In the genomic region with DNA sequence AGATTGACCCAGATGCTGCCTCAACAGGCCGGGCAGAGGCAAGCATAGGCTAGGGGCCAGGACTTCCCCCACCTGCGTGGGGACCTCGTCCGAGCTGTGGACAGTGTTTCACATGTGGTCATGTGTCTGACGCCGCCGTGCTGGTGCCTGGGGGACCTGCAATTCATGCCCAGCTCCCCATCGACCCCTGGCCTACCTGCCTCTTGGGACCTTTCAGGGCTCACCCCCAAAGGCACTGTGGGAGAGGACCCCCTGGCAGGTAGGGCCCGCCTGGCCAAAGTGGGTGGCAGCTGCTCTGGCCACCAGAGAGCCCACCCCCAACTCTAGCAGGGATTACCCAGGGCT, we compare ENCODE assay signal across 1 cellular context.
TF ChIP-seq lines count a peak whose summit lies in the region.

No MANE protein-coding gene starts in this region.

TF ChIP-seq in SK-N-SH treated with all-trans-retinoic acid at 6 μM for 48 hours, 23 proteins besides CTCF, POLR2A, EP300 and RAD21 (continued from another document):
- TF ChIP-seq, protein P1, sequence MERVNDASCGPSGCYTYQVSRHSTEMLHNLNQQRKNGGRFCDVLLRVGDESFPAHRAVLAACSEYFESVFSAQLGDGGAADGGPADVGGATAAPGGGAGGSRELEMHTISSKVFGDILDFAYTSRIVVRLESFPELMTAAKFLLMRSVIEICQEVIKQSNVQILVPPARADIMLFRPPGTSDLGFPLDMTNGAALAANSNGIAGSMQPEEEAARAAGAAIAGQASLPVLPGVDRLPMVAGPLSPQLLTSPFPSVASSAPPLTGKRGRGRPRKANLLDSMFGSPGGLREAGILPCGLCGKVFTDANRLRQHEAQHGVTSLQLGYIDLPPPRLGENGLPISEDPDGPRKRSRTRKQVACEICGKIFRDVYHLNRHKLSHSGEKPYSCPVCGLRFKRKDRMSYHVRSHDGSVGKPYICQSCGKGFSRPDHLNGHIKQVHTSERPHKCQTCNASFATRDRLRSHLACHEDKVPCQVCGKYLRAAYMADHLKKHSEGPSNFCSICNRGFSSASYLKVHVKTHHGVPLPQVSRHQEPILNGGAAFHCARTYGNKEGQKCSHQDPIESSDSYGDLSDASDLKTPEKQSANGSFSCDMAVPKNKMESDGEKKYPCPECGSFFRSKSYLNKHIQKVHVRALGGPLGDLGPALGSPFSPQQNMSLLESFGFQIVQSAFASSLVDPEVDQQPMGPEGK (CRISPR knock-in tag; IDR thresholded peaks at IDR 0.05; ENCODE audit: borderline replicate concordance) = no peak
- TF ChIP-seq SNAI2 (CRISPR knock-in tag; IDR thresholded peaks at IDR 0.05) (no peak), OSR1 (CRISPR knock-in tag; IDR thresholded peaks at IDR 0.05) (no peak), ZNF8 (CRISPR knock-in tag; IDR thresholded peaks at IDR 0.05) (no peak), CSDC2 (CRISPR knock-in tag; IDR thresholded peaks at IDR 0.05) (no peak), TOX (CRISPR knock-in tag; IDR thresholded peaks at IDR 0.05; ENCODE audit: borderline replicate concordance) (no peak), ZFP3 (CRISPR knock-in tag; IDR thresholded peaks at IDR 0.05) (no peak), BACH2 (CRISPR knock-in tag; IDR thresholded peaks at IDR 0.05; ENCODE audit: borderline replicate concordance) (no peak), TCF4 (CRISPR knock-in tag; IDR thresholded peaks at IDR 0.05; ENCODE audit: borderline replicate concordance) (no peak), ZC3H10 (CRISPR knock-in tag; IDR thresholded peaks at IDR 0.05) (no peak), GLIS3 (CRISPR knock-in tag; IDR thresholded peaks at IDR 0.05) (no peak)
- TF ChIP-seq, protein P2, sequence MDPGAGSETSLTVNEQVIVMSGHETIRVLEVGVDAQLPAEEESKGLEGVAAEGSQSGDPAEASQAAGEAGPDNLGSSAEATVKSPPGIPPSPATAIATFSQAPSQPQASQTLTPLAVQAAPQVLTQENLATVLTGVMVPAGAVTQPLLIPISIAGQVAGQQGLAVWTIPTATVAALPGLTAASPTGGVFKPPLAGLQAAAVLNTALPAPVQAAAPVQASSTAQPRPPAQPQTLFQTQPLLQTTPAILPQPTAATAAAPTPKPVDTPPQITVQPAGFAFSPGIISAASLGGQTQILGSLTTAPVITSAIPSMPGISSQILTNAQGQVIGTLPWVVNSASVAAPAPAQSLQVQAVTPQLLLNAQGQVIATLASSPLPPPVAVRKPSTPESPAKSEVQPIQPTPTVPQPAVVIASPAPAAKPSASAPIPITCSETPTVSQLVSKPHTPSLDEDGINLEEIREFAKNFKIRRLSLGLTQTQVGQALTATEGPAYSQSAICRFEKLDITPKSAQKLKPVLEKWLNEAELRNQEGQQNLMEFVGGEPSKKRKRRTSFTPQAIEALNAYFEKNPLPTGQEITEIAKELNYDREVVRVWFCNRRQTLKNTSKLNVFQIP (CRISPR knock-in tag; IDR thresholded peaks at IDR 0.05; ENCODE audit: borderline replicate concordance, low read depth) = no peak
- TF ChIP-seq, protein P3, sequence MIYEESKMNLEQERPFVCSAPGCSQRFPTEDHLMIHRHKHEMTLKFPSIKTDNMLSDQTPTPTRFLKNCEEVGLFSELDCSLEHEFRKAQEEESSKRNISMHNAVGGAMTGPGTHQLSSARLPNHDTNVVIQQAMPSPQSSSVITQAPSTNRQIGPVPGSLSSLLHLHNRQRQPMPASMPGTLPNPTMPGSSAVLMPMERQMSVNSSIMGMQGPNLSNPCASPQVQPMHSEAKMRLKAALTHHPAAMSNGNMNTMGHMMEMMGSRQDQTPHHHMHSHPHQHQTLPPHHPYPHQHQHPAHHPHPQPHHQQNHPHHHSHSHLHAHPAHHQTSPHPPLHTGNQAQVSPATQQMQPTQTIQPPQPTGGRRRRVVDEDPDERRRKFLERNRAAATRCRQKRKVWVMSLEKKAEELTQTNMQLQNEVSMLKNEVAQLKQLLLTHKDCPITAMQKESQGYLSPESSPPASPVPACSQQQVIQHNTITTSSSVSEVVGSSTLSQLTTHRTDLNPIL (CRISPR knock-in tag; IDR thresholded peaks at IDR 0.05; ENCODE audit: low read depth) = no peak
- TF ChIP-seq, protein P4, sequence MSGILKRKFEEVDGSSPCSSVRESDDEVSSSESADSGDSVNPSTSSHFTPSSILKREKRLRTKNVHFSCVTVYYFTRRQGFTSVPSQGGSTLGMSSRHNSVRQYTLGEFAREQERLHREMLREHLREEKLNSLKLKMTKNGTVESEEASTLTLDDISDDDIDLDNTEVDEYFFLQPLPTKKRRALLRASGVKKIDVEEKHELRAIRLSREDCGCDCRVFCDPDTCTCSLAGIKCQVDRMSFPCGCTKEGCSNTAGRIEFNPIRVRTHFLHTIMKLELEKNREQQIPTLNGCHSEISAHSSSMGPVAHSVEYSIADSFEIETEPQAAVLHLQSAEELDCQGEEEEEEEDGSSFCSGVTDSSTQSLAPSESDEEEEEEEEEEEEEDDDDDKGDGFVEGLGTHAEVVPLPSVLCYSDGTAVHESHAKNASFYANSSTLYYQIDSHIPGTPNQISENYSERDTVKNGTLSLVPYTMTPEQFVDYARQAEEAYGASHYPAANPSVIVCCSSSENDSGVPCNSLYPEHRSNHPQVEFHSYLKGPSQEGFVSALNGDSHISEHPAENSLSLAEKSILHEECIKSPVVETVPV (CRISPR knock-in tag; IDR thresholded peaks at IDR 0.05) = no peak
